9 cellular contexts compared by ENCODE assay signal in genomic region chr18:33440011-33440383, GRCh38. TPM values are rescaled to one million over a fixed set of nuclear protein-coding genes. Genes with fewer than 3 reads are reported as not detected.
A peak's percentile ranks its signal among the peaks of the same experiment; 100 is the strongest.
DNase-seq lines count a peak whose midpoint lies in the region; ATAC-seq and TF ChIP-seq lines count a peak whose summit lies in the region.
"Had no signal": no experiment of that assay in that cellular context is flagged by ENCODE, and none has a peak within 500 bp of the region (broad histone marks: within the 10 kb centered on the region; RNA-seq: fewer than 3 reads in every experiment).

No MANE protein-coding gene starts in this region.

- peak; percentile 45 for TF ChIP-seq CTCF in GM13977 (IDR thresholded peaks at IDR 0.05; ENCODE audit: extremely low read depth, insufficient read depth, missing control alignments)
- peak; percentile 23 for TF ChIP-seq CTCF in endothelial cell (IDR thresholded peaks at IDR 0.05; ENCODE audit: unreplicated experiment)
- TF ChIP-seq CTCF in lung (IDR thresholded peaks at IDR 0.05; ENCODE audit: control extremely low read depth, extremely low read depth): peak; percentile 4

- H3K27ac Mint-ChIP-seq in endothelial cell (ENCODE audit: unreplicated experiment): no peak overlapping the region
- H3K27ac Mint-ChIP-seq: naive B cell had no signal

- no peak overlapping the region for H3K4me3 ChIP-seq in lung

- H3K27me3 ChIP-seq in lung (ENCODE audit: control insufficient read depth, insufficient read depth): no peaks in the 10 kb centered on the region

- no peaks in the 10 kb centered on the region for H3K36me3 Mint-ChIP-seq in endothelial cell (ENCODE audit: low read depth, unreplicated experiment)
- H3K36me3 Mint-ChIP-seq: naive B cell had no signal

- in situ Hi-C loops in GM13977 (cut with MboI; ENCODE audit: low pct_unique_long_range_greater_than_20kb, low sequenced_read_pairs, unreplicated experiment): no loop called here

- peaks cover 3 to 6% of the 10 kb centered on the region in 2 donors for H3K4me1 ChIP-seq in lung (ENCODE audit: control insufficient read depth in 2 of 2, insufficient read depth in 2 of 2, low read length in 2 of 2)

- H3K27me3 Mint-ChIP-seq in endothelial cell (ENCODE audit: unreplicated experiment): no peaks in the 10 kb centered on the region

- WGBS in lung, 2 donors: 4 to 5% methylated on average over 9 of the region's 9 CpGs

- H3K4me3 Mint-ChIP-seq in endothelial cell (ENCODE audit: unreplicated experiment): peak overlapping the region; percentile 88
- H3K4me3 Mint-ChIP-seq: naive B cell had no signal

- peaks cover 3% of the 10 kb centered on the region for H3K4me1 Mint-ChIP-seq in endothelial cell (ENCODE audit: unreplicated experiment)

- no peak overlapping the region for H3K27ac ChIP-seq in lung (ENCODE audit: low read depth in 1 of 2, low read length in 1 of 2)

- DNase-seq in GM13977 (ENCODE audit: low spot score) (peak; percentile 57), NCI-H526 treated with DMSO at 0.1 percent for 48 hours (lab: John Stamatoyannopoulos, UW) (peak; percentile 12), endothelial cell (ENCODE audit: low spot score) (peak; percentile 63), lung (ENCODE audit: low spot score) (no peak), germinal center (ENCODE audit: low spot score) (no peak), EL (no peak)
- DNase-seq: naive B cell had no signal

- H3K9me3 Mint-ChIP-seq in endothelial cell (ENCODE audit: unreplicated experiment): no peaks in the 10 kb centered on the region

- H3K36me3 ChIP-seq in lung (ENCODE audit: control insufficient read depth in 2 of 2, insufficient read depth in 2 of 2, low read length in 2 of 2): no peaks in the 10 kb centered on the region

- H3K9me3 ChIP-seq in lung (ENCODE audit: control insufficient read depth in 2 of 2, insufficient read depth in 1 of 2, low read length in 1 of 2): no peaks in the 10 kb centered on the region

- peak; percentile 61 for ATAC-seq in lung (ENCODE audit: insufficient read depth, low FRiP score)
- ATAC-seq in HG02759 (IDR thresholded peaks at IDR 0.05; ENCODE audit: unreplicated experiment): no peak
- ATAC-seq in HG03108 (IDR thresholded peaks at IDR 0.05; ENCODE audit: unreplicated experiment): no peak

RNA-seq across cellular contexts. Expression of gene CCDC178, which starts 0.5 kb away (rescaled TPM):
- total RNA-seq in endothelial cell (ENCODE audit: unreplicated experiment) (5.3 TPM), lung (1 to 10 TPM in 1 of 2 donors, under 1 TPM in 1; 0.94 to 1.1 TPM)
- polyA plus RNA-seq in lung: under 1 TPM; 0.08 to 0.61 TPM

Comparison
In these comparisons a context has a peak if more than half of its experiments do, and no peak if none do; other contexts are left out.
1. DNase-seq: peak in GM13977 (single experiment), NCI-H526 treated with DMSO at 0.1 percent for 48 hours (single experiment) and endothelial cell (single experiment); none in lung (single experiment), germinal center (single experiment) and EL (single experiment).
2. Peak in every context shown above with its lines, with median percentiles within 50 percentile points of each other: CTCF ChIP-seq.